ENCODE assay signal across 20 cellular contexts in genomic region chr19:49439841-49440240, GRCh38. TPM values are rescaled to one million over a fixed set of nuclear protein-coding genes. Genes with fewer than 3 reads are reported as not detected.
"Had no signal": no experiment of that assay in that cellular context is flagged by ENCODE, and none has a peak within 500 bp of the region (broad histone marks: within the 10 kb centered on the region; RNA-seq: fewer than 3 reads in every experiment).

No MANE protein-coding gene starts in this region.

- H3K4me1 ChIP-seq: colonic mucosa had no signal

- H3K36me3 Mint-ChIP-seq: activated CD4-positive, alpha-beta memory T cell treated with anti-CD3 and anti-CD28 coated beads for 36 hours had no signal

- H3K4me2 ChIP-seq: smooth muscle cell had no signal

- H3K4me3 ChIP-seq: colonic mucosa, SJSA1, smooth muscle cell, tibial artery had no signal

- H3K27ac Mint-ChIP-seq: activated CD4-positive, alpha-beta memory T cell treated with anti-CD3 and anti-CD28 coated beads for 36 hours; activated naive CD8-positive, alpha-beta T cell treated with anti-CD3 and anti-CD28 coated beads, Interleukin-2, amount 10 ng/mL, durations not matched to agents 7 days and 5 days had no signal

- H3K9me3 ChIP-seq: colonic mucosa, heart right ventricle, tibial artery had no signal

- H3K4me3 Mint-ChIP-seq: activated CD4-positive, alpha-beta memory T cell treated with anti-CD3 and anti-CD28 coated beads for 36 hours; activated T-cell treated with anti-CD3 and anti-CD28 coated beads, Interleukin-2, amount 50 U/mL, for 4 hours had no signal

- H3K9me3 Mint-ChIP-seq: activated CD4-positive, alpha-beta memory T cell treated with anti-CD3 and anti-CD28 coated beads for 36 hours; activated naive CD8-positive, alpha-beta T cell treated with anti-CD3 and anti-CD28 coated beads, Interleukin-2, amount 10 ng/mL, durations not matched to agents 7 days and 5 days; activated T-cell treated with anti-CD3 and anti-CD28 coated beads, Interleukin-2, amount 50 U/mL, for 4 hours had no signal

- DNase-seq: activated CD4-positive, alpha-beta memory T cell treated with anti-CD3 and anti-CD28 coated beads for 36 hours; activated gamma-delta T cell treated with Interleukin-2 at 50 U/mL for 16 hours; activated naive CD8-positive, alpha-beta T cell treated with anti-CD3 and anti-CD28 coated beads, Interleukin-2, amount 10 ng/mL, durations not matched to agents 7 days and 5 days; activated T-cell treated with anti-CD3 and anti-CD28 coated beads, Interleukin-2, amount 50 U/mL, for 4 hours; colonic mucosa; effector CD4-positive, alpha-beta T cell; heart right ventricle; islet precursor cell; left ventricle myocardium superior; T1000; tibial artery had no signal

- ATAC-seq: activated T-cell treated with anti-CD3 and anti-CD28 coated beads, Interleukin-2, amount 50 U/mL, for 4 hours; heart right ventricle; left ventricle myocardium superior; right cardiac atrium had no signal

- H3K36me3 ChIP-seq: colonic mucosa, heart right ventricle, SJSA1, tibial artery had no signal

- H3K27ac ChIP-seq: colonic mucosa, heart right ventricle, SJSA1, tibial artery had no signal

RNA-seq across cellular contexts. Expression of gene SLC17A7, which starts 1.5 kb away (rescaled TPM):
- total RNA-seq: bronchial epithelial cell, SJSA1 had no signal
- polyA plus RNA-seq: smooth muscle cell had no signal

RNA-seq across cellular contexts. Expression of gene GFY, which starts 14.7 kb away (rescaled TPM):
- total RNA-seq: activated CD4-positive, alpha-beta memory T cell treated with anti-CD3 and anti-CD28 coated beads for 36 hours; activated naive CD8-positive, alpha-beta T cell treated with anti-CD3 and anti-CD28 coated beads, Interleukin-2, amount 10 ng/mL, durations not matched to agents 7 days and 5 days; activated T-cell treated with anti-CD3 and anti-CD28 coated beads, Interleukin-2, amount 50 U/mL, for 4 hours; aorta; bronchial epithelial cell; colonic mucosa; fibroblast of lung; frontal cortex; heart right ventricle; left ventricle myocardium superior; mesenteric fat pad; posterior vena cava; right cardiac atrium; SJSA1; smooth muscle cell had no signal
- polyA plus RNA-seq: aorta, fibroblast of lung, right cardiac atrium, smooth muscle cell had no signal

RNA-seq across cellular contexts. Expression of gene PTH2, which starts 16.6 kb away (rescaled TPM):
- total RNA-seq: activated CD4-positive, alpha-beta memory T cell treated with anti-CD3 and anti-CD28 coated beads for 36 hours; activated naive CD8-positive, alpha-beta T cell treated with anti-CD3 and anti-CD28 coated beads, Interleukin-2, amount 10 ng/mL, durations not matched to agents 7 days and 5 days; activated T-cell treated with anti-CD3 and anti-CD28 coated beads, Interleukin-2, amount 50 U/mL, for 4 hours; aorta; bronchial epithelial cell; colonic mucosa; fibroblast of lung; frontal cortex; heart right ventricle; left ventricle myocardium superior; mesenteric fat pad; posterior vena cava; right cardiac atrium; SJSA1; smooth muscle cell had no signal
- polyA plus RNA-seq: aorta, fibroblast of lung, heart right ventricle, right cardiac atrium, smooth muscle cell had no signal
